Comparison of ENCODE assay signal across 11 cellular contexts in genomic region chr5:172918421-172919371, GRCh38. TPM values are rescaled to one million over a fixed set of nuclear protein-coding genes. Genes with fewer than 3 reads are reported as not detected.
DNase-seq lines count a peak whose midpoint lies in the region; ATAC-seq and TF ChIP-seq lines count a peak whose summit lies in the region.
"Had no signal": no experiment of that assay in that cellular context is flagged by ENCODE, and none has a peak within 500 bp of the region (broad histone marks: within the 10 kb centered on the region; RNA-seq: fewer than 3 reads in every experiment).

No MANE protein-coding gene starts in this region.

- H3K4me3 ChIP-seq in CD4-positive, alpha-beta memory T cell (ENCODE audit: low read length in 2 of 2) = no peak overlapping the region
- H3K4me3 ChIP-seq in esophagus muscularis mucosa (no peak overlapping the region), WERI-Rb-1 (ENCODE audit: low read depth, low read length) (no peak overlapping the region), OCI-LY7 (ENCODE audit: low read depth, low read length, poor library complexity, severe bottlenecking) (no peak overlapping the region)
- H3K4me3 ChIP-seq: breast epithelium had no signal

- H4K20me1 ChIP-seq in OCI-LY7 (ENCODE audit: insufficient read depth, low read length) = no peaks in the 10 kb centered on the region

- CTCF ChIA-PET in CD4-positive, alpha-beta memory T cell (lab: Charles Lee; ENCODE audit: partially characterized antibody) = interaction anchor here (1.4 kb wide), 1 partner anchor 205 kb away, joined by 5 read pairs; no protein-coding TSS in a partner anchor
- CTCF ChIA-PET in OCI-LY7 (lab: Charles Lee; ENCODE audit: unreplicated experiment) = no interaction called here

- H2AFZ ChIP-seq in OCI-LY7 (ENCODE audit: low read length) = no peak overlapping the region

- intact Hi-C loops in CD4-positive, alpha-beta memory T cell (cut with micrococcal nuclease) = no loop called here
- intact Hi-C loops in esophagus muscularis mucosa (cut with DNase I) (no loop called here), OCI-LY7 (cut with micrococcal nuclease; ENCODE audit: unreplicated experiment) (no loop called here)

- no peaks in the 10 kb centered on the region for H3K9me2 ChIP-seq in OCI-LY7 (ENCODE audit: insufficient read depth, low read length)

- peaks cover 0 to 4% (median under 1%) of the 10 kb centered on the region in 4 donors for H3K4me1 Mint-ChIP-seq in CD4-positive, alpha-beta memory T cell

- no peak for DNase-seq in CD4-positive, alpha-beta memory T cell
- peak; percentile 11 to 14 for DNase-seq in activated CD8-positive, alpha-beta memory T cell treated with anti-CD3 and anti-CD28 coated beads for 1 hour (ENCODE audit: extremely low read depth in 1 of 2, low read depth in 1 of 2)
- DNase-seq in esophagus muscularis mucosa (ENCODE audit: extremely low spot score) = no peak
- DNase-seq in stimulated activated CD8-positive, alpha-beta memory T cell treated with anti-CD3 and anti-CD28 coated beads, Interleukin-12 subunit alpha, Interleukin-12 subunit beta, amount 100 ng/mL, for 1 hour (ENCODE audit: low read depth) = peak; percentile 15
- no peak for DNase-seq in putamen (ENCODE audit: low spot score)
- no peak for DNase-seq in WERI-Rb-1
- no peak for DNase-seq in OCI-LY7 (ENCODE audit: low spot score)
- DNase-seq: activated CD4-positive, alpha-beta T cell treated with anti-CD3 and anti-CD28 coated beads, Interleukin-2, amount 50 U/mL, for 48 hours; NCI-H2029 treated with DMSO at 0.1 percent for 48 hours had no signal

- H3K27me3 ChIP-seq in CD4-positive, alpha-beta memory T cell (ENCODE audit: insufficient read depth, low read length) = no peaks in the 10 kb centered on the region
- H3K27me3 ChIP-seq in esophagus muscularis mucosa (no peaks in the 10 kb centered on the region), WERI-Rb-1 (ENCODE audit: insufficient read depth, low read depth, severe bottlenecking) (no peaks in the 10 kb centered on the region)
- H3K27me3 ChIP-seq: breast epithelium had no signal

- 78% methylated on average over 28 of the region's 28 CpGs for WGBS in esophagus muscularis mucosa

- H3K36me3 ChIP-seq in CD4-positive, alpha-beta memory T cell (ENCODE audit: insufficient read depth, low read length) = peaks cover 16% of the 10 kb centered on the region
- H3K36me3 ChIP-seq in esophagus muscularis mucosa (peaks cover 22 to 88% (median 64%) of the 10 kb centered on the region in 4 donors), WERI-Rb-1 (peaks cover 4% of the 10 kb centered on the region; the same call in 1 of the 2 replicates), OCI-LY7 (ENCODE audit: insufficient read depth, low read length) (peaks cover 49% of the 10 kb centered on the region)

- H3K4me2 ChIP-seq in OCI-LY7 (ENCODE audit: low read length) = no peak overlapping the region

- TF ChIP-seq CTCF in esophagus muscularis mucosa (IDR thresholded peaks at IDR 0.05) (no peak), WERI-Rb-1 (IDR thresholded peaks at IDR 0.05; ENCODE audit: low read depth, low read length) (no peak), OCI-LY7 (conservative IDR thresholded peaks at IDR 0.05; ENCODE audit: low read length) (no peak)

- no peaks in the 10 kb centered on the region for H3K4me1 ChIP-seq in CD4-positive, alpha-beta memory T cell (ENCODE audit: insufficient read depth, low read length)
- peaks cover 4 to 30% (median 26%) of the 10 kb centered on the region in 4 donors for H3K4me1 ChIP-seq in esophagus muscularis mucosa
- H3K4me1 ChIP-seq in OCI-LY7 (ENCODE audit: insufficient read depth, low read length, poor library complexity, severe bottlenecking) = no peaks in the 10 kb centered on the region
- H3K4me1 ChIP-seq: breast epithelium had no signal

- H3K4me3 Mint-ChIP-seq in CD4-positive, alpha-beta memory T cell = no peak overlapping the region

- TF ChIP-seq EP300 in esophagus muscularis mucosa (IDR thresholded peaks at IDR 0.05) = no peak

- H3K79me2 ChIP-seq in OCI-LY7 (ENCODE audit: insufficient read depth, low read depth, low read length) = no peaks in the 10 kb centered on the region

- no peaks in the 10 kb centered on the region for H3K27me3 Mint-ChIP-seq in CD4-positive, alpha-beta memory T cell

- no peak overlapping the region for H3K27ac ChIP-seq in CD4-positive, alpha-beta memory T cell (ENCODE audit: low read depth, low read length)
- H3K27ac ChIP-seq in esophagus muscularis mucosa (replicated peaks in 1 of 4) (peak overlapping the region; percentile 31 to 92 (median 84)), WERI-Rb-1 (no peak overlapping the region), OCI-LY7 (ENCODE audit: low read depth, low read length, poor library complexity, severe bottlenecking) (no peak overlapping the region)
- H3K27ac ChIP-seq: breast epithelium had no signal

- TF ChIP-seq POLR2A in esophagus muscularis mucosa (IDR thresholded peaks at IDR 0.05; ENCODE audit: low read depth) = no peak

- POLR2A ChIA-PET in CD4-positive, alpha-beta memory T cell (lab: Charles Lee; ENCODE audit: partially characterized antibody) = no interaction called here
- POLR2A ChIA-PET in OCI-LY7 (lab: Charles Lee) = no interaction called here

- no TSS peak for BruUV-seq in OCI-LY7 (replicated peaks; lab: Mats Ljungman, UMichigan)

- no peaks in the 10 kb centered on the region for H3K9me3 Mint-ChIP-seq in CD4-positive, alpha-beta memory T cell

- ATAC-seq in HG03039 (IDR thresholded peaks at IDR 0.05; ENCODE audit: unreplicated experiment) = no peak

- H3K36me3 Mint-ChIP-seq in CD4-positive, alpha-beta memory T cell = peaks cover 40 to 45% of the 10 kb centered on the region in 2 donors

- no peaks in the 10 kb centered on the region for H3K9me3 ChIP-seq in CD4-positive, alpha-beta memory T cell (ENCODE audit: control insufficient read depth in 1 of 2, low read length in 2 of 2)
- H3K9me3 ChIP-seq in esophagus muscularis mucosa = no peaks in the 10 kb centered on the region
- H3K9me3 ChIP-seq in WERI-Rb-1 (ENCODE audit: severe bottlenecking) = no peaks in the 10 kb centered on the region
- H3K9me3 ChIP-seq in OCI-LY7 (ENCODE audit: low read length) = no peaks in the 10 kb centered on the region
- H3K9me3 ChIP-seq: breast epithelium had no signal

- peak overlapping the region in 4 of 7 donors; percentile 32 to 77 (median 44) for H3K27ac Mint-ChIP-seq in CD4-positive, alpha-beta memory T cell

RNA-seq across cellular contexts. Expression of gene RPL26L1, which starts 40.5 kb away (rescaled TPM):
- total RNA-seq in CD4-positive, alpha-beta memory T cell = 10 to 100 TPM in 1 of 2 experiments, 1 to 10 TPM in 1; 9.6 to 13.3 TPM
- 10 to 100 TPM; 37.8 TPM for polyA plus RNA-seq in CD4-positive, alpha-beta memory T cell
- total RNA-seq in esophagus muscularis mucosa (10 to 100 TPM; 17.8 to 25.8 (median 22.1) TPM), OCI-LY7 (2022) (48.4 and 63.1 TPM in 2 replicates)
- total RNA-seq in OCI-LY7 (2014; rRNA removed; shearing (Covaris generic)) = 34.5 and 45.0 TPM in 2 replicates

Comparison
In these comparisons a context has a peak if more than half of its experiments do, and no peak if none do; other contexts are left out.
1. DNase-seq: peak in activated CD8-positive, alpha-beta memory T cell treated with anti-CD3 and anti-CD28 coated beads for 1 hour (2 of 2) and stimulated activated CD8-positive, alpha-beta memory T cell treated with anti-CD3 and anti-CD28 coated beads, Interleukin-12 subunit alpha, Interleukin-12 subunit beta, amount 100 ng/mL, for 1 hour (single experiment); none in CD4-positive, alpha-beta memory T cell (0 of 5), esophagus muscularis mucosa (single experiment), putamen (single experiment), WERI-Rb-1 (single experiment) and OCI-LY7 (single experiment).
2. H3K27ac ChIP-seq: peak in esophagus muscularis mucosa (4 of 4); none in CD4-positive, alpha-beta memory T cell (single experiment), WERI-Rb-1 (single experiment) and OCI-LY7 (single experiment).